24 cellular contexts compared by ENCODE assay signal in the genomic region with DNA sequence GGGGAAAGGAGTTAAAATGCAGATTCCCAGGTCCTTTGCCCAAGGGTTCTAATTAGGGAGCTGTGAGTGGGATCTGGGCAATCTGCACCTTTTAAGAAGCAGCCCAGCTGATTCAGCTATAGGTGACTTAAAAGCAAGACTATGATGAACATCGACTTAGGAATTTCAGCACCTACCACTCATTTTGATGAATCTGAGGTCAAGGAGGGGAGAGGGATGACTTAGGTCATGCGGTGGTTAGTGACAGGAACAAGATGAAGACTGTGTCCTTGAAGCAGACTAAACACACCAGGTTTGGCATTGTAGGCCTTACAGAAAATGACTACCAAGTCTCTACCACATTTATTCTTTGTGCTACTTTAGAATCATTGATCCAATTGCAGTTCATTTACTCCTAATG.
"Had no signal": no experiment of that assay in that cellular context is flagged by ENCODE, and none has a peak within 500 bp of the region (broad histone marks: within the 10 kb centered on the region; RNA-seq: fewer than 3 reads in every experiment).

No MANE protein-coding gene starts in this region.

- H3K4me3 Mint-ChIP-seq: activated naive CD4-positive, alpha-beta T cell treated with anti-CD3 and anti-CD28 coated beads, Interleukin-2, amount 10 ng/mL, durations not matched to agents 7 days and 5 days; stimulated activated memory B cell treated with anti-CD40 and anti-IgM and Interleukin-4, amounts not matched to agents 10 μg/mL and 1 μg/mL and 100 μg/mL, for 72 hours had no signal

- H3K27ac ChIP-seq: brain microvascular endothelial cell, esophagus muscularis mucosa, gastrocnemius medialis, parathyroid adenoma, testis, WERI-Rb-1 had no signal

- H3K27me3 ChIP-seq: brain microvascular endothelial cell, esophagus muscularis mucosa, gastrocnemius medialis, testis, uterus had no signal

- H3K27me3 Mint-ChIP-seq: activated naive CD4-positive, alpha-beta T cell treated with anti-CD3 and anti-CD28 coated beads, Interleukin-2, amount 10 ng/mL, durations not matched to agents 7 days and 5 days; stimulated activated memory B cell treated with anti-CD40 and anti-IgM and Interleukin-4, amounts not matched to agents 10 μg/mL and 1 μg/mL and 100 μg/mL, for 72 hours had no signal

- H3K36me3 Mint-ChIP-seq: activated naive CD4-positive, alpha-beta T cell treated with anti-CD3 and anti-CD28 coated beads, Interleukin-2, amount 10 ng/mL, durations not matched to agents 7 days and 5 days; stimulated activated memory B cell treated with anti-CD40 and anti-IgM and Interleukin-4, amounts not matched to agents 10 μg/mL and 1 μg/mL and 100 μg/mL, for 72 hours had no signal

- ATAC-seq: gastrocnemius medialis; right cardiac atrium; stimulated activated memory B cell treated with anti-CD40 and anti-IgM and Interleukin-4, amounts not matched to agents 10 μg/mL and 1 μg/mL and 100 μg/mL, for 72 hours had no signal

- H3K27ac Mint-ChIP-seq: activated naive CD4-positive, alpha-beta T cell treated with anti-CD3 and anti-CD28 coated beads, Interleukin-2, amount 10 ng/mL, durations not matched to agents 7 days and 5 days; stimulated activated memory B cell treated with anti-CD40 and anti-IgM and Interleukin-4, amounts not matched to agents 10 μg/mL and 1 μg/mL and 100 μg/mL, for 72 hours had no signal

- H3K4me3 ChIP-seq: esophagus muscularis mucosa, gastrocnemius medialis, testis, uterus had no signal

- H3K9me3 Mint-ChIP-seq: activated naive CD4-positive, alpha-beta T cell treated with anti-CD3 and anti-CD28 coated beads, Interleukin-2, amount 10 ng/mL, durations not matched to agents 7 days and 5 days had no signal

- H3K36me3 ChIP-seq: brain microvascular endothelial cell, esophagus muscularis mucosa, gastrocnemius medialis, uterus, WERI-Rb-1 had no signal

- FAIRE-seq: colon, TTC549 had no signal

- DNase-seq: activated CD4-positive, CD25-positive, alpha-beta regulatory T cell treated with anti-CD3 and anti-CD28 coated beads, Interleukin-2, amount 50 U/mL, for 72 hours; activated effector memory CD4-positive, alpha-beta T cell treated with anti-CD3 and anti-CD28 coated beads, Interleukin-2, amount 50 U/mL, for 16 hours; activated naive CD4-positive, alpha-beta T cell treated with anti-CD3 and anti-CD28 coated beads, Interleukin-2, amount 10 ng/mL, durations not matched to agents 7 days and 5 days; activated T-cell treated with anti-CD3 and anti-CD28 coated beads, Interleukin-2, amount 50 U/mL, for 1 hour; aorta; brain microvascular endothelial cell; central memory CD4-positive, alpha-beta T cell; gastrocnemius medialis; head of caudate nucleus; hypothalamus; midbrain; nucleus accumbens; right cardiac atrium; stimulated activated CD4-positive, alpha-beta T cell treated with anti-CD3 and anti-CD28 coated beads, Interleukin-12 subunit alpha, Interleukin-12 subunit beta, amount 100 ng/mL, for 4 hours; T-helper 1 cell; testis; trophoblast cell; uterus; WERI-Rb-1 had no signal
